ENCODE assay signal across 15 cellular contexts in genomic region chr5:73232266-73233041, GRCh38. TPM values are rescaled to one million over a fixed set of nuclear protein-coding genes. Genes with fewer than 3 reads are reported as not detected.
DNase-seq lines count a peak whose midpoint lies in the region; ATAC-seq lines count a peak whose summit lies in the region.
"Had no signal": no experiment of that assay in that cellular context is flagged by ENCODE, and none has a peak within 500 bp of the region (broad histone marks: within the 10 kb centered on the region; RNA-seq: fewer than 3 reads in every experiment).

No MANE protein-coding gene starts in this region.

- peak; percentile 29 for ATAC-seq in stimulated activated effector memory CD8-positive, alpha-beta T cell treated with anti-CD3 and anti-CD28 coated beads, Interleukin-12 subunit alpha, Interleukin-12 subunit beta, amount 100 ng/mL, for 72 hours
- no peak for ATAC-seq in HG03469 (IDR thresholded peaks at IDR 0.05; ENCODE audit: unreplicated experiment)
- no peak for ATAC-seq in HG03460 (IDR thresholded peaks at IDR 0.05; ENCODE audit: unreplicated experiment)

- H3K9me3 Mint-ChIP-seq in activated CD4-positive, alpha-beta memory T cell treated with anti-CD3 and anti-CD28 coated beads for 36 hours = no peaks in the 10 kb centered on the region
- H3K9me3 Mint-ChIP-seq in activated CD4-positive, alpha-beta memory T cell treated with anti-CD3 and anti-CD28 coated beads, Interleukin-2, amount 10 ng/mL, durations not matched to agents 7 days and 5 days = no peaks in the 10 kb centered on the region
- H3K9me3 Mint-ChIP-seq in stimulated activated effector memory CD8-positive, alpha-beta T cell treated with anti-CD3 and anti-CD28 coated beads, Interleukin-12 subunit alpha, Interleukin-12 subunit beta, amount 100 ng/mL, for 72 hours = no peaks in the 10 kb centered on the region

- no peaks in the 10 kb centered on the region for H3K36me3 ChIP-seq in iPS-18a (ENCODE audit: control insufficient read depth, low read depth, low read length)

- POLR2A ChIA-PET in activated CD4-positive, alpha-beta memory T cell treated with anti-CD3 and anti-CD28 coated beads for 36 hours (lab: Charles Lee) = no interaction called here
- POLR2A ChIA-PET in activated CD4-positive, alpha-beta memory T cell treated with anti-CD3 and anti-CD28 coated beads, Interleukin-2, amount 10 ng/mL, durations not matched to agents 7 days and 5 days (lab: Charles Lee) = no interaction called here

- peaks cover 23% of the 10 kb centered on the region for H3K4me1 Mint-ChIP-seq in activated CD4-positive, alpha-beta memory T cell treated with anti-CD3 and anti-CD28 coated beads for 36 hours (ENCODE audit: low read depth)
- peaks cover 17% of the 10 kb centered on the region for H3K4me1 Mint-ChIP-seq in activated CD4-positive, alpha-beta memory T cell treated with anti-CD3 and anti-CD28 coated beads, Interleukin-2, amount 10 ng/mL, durations not matched to agents 7 days and 5 days
- peaks cover 15% of the 10 kb centered on the region for H3K4me1 Mint-ChIP-seq in stimulated activated effector memory CD8-positive, alpha-beta T cell treated with anti-CD3 and anti-CD28 coated beads, Interleukin-12 subunit alpha, Interleukin-12 subunit beta, amount 100 ng/mL, for 72 hours

- no peak overlapping the region for H3K27ac ChIP-seq in iPS-18a (ENCODE audit: low read length)

- H3K4me3 Mint-ChIP-seq in activated CD4-positive, alpha-beta memory T cell treated with anti-CD3 and anti-CD28 coated beads for 36 hours = peak overlapping the region; percentile 8
- no peak overlapping the region for H3K4me3 Mint-ChIP-seq in activated CD4-positive, alpha-beta memory T cell treated with anti-CD3 and anti-CD28 coated beads, Interleukin-2, amount 10 ng/mL, durations not matched to agents 7 days and 5 days
- H3K4me3 Mint-ChIP-seq in stimulated activated effector memory CD8-positive, alpha-beta T cell treated with anti-CD3 and anti-CD28 coated beads, Interleukin-12 subunit alpha, Interleukin-12 subunit beta, amount 100 ng/mL, for 72 hours = peak overlapping the region; percentile 63

- peak overlapping the region; percentile 52 for H3K4me3 ChIP-seq in iPS-18a (ENCODE audit: low read length)

- H3K9me3 ChIP-seq in iPS-18a (ENCODE audit: control insufficient read depth, low read depth, low read length) = no peaks in the 10 kb centered on the region

- H3K27ac Mint-ChIP-seq in activated CD4-positive, alpha-beta memory T cell treated with anti-CD3 and anti-CD28 coated beads for 36 hours = no peak overlapping the region
- no peak overlapping the region for H3K27ac Mint-ChIP-seq in activated CD4-positive, alpha-beta memory T cell treated with anti-CD3 and anti-CD28 coated beads, Interleukin-2, amount 10 ng/mL, durations not matched to agents 7 days and 5 days
- no peak overlapping the region for H3K27ac Mint-ChIP-seq in stimulated activated effector memory CD8-positive, alpha-beta T cell treated with anti-CD3 and anti-CD28 coated beads, Interleukin-12 subunit alpha, Interleukin-12 subunit beta, amount 100 ng/mL, for 72 hours

- peaks cover 66% of the 10 kb centered on the region for H3K27me3 Mint-ChIP-seq in activated CD4-positive, alpha-beta memory T cell treated with anti-CD3 and anti-CD28 coated beads for 36 hours
- peaks cover 84% of the 10 kb centered on the region for H3K27me3 Mint-ChIP-seq in activated CD4-positive, alpha-beta memory T cell treated with anti-CD3 and anti-CD28 coated beads, Interleukin-2, amount 10 ng/mL, durations not matched to agents 7 days and 5 days

- peaks cover 14% of the 10 kb centered on the region for H3K4me1 ChIP-seq in iPS-18a (ENCODE audit: control insufficient read depth, low read depth, low read length)

- DNase-seq in activated CD4-positive, alpha-beta memory T cell treated with anti-CD3 and anti-CD28 coated beads for 36 hours = no peak
- DNase-seq in activated CD4-positive, alpha-beta memory T cell treated with anti-CD3 and anti-CD28 coated beads, Interleukin-2, amount 10 ng/mL, durations not matched to agents 7 days and 5 days = no peak
- DNase-seq in UCSD-AML1 (lab: John Stamatoyannopoulos, UW; ENCODE audit: unreplicated experiment) (peak; percentile 16), AG08396 (ENCODE audit: low spot score) (no peak)
- no peak for DNase-seq in stimulated activated effector memory CD8-positive, alpha-beta T cell treated with anti-CD3 and anti-CD28 coated beads, Interleukin-12 subunit alpha, Interleukin-12 subunit beta, amount 100 ng/mL, for 72 hours (ENCODE audit: low spot score in 2 of 2)
- DNase-seq: 8988T; activated CD4-positive, CD25-positive, alpha-beta regulatory T cell; activated gamma-delta T cell treated with Interleukin-2 at 50 U/mL for 16 hours; SHP77 treated with DMSO at 0.1 percent for 48 hours; stimulated activated CD4-positive, alpha-beta T cell treated with anti-CD3 and anti-CD28 coated beads, Interleukin-1b, Interleukin-23, amount 100 ng/mL, for 48 hours had no signal

- H3K27me3 ChIP-seq in iPS-18a (ENCODE audit: control insufficient read depth, insufficient read depth, low read length) = peaks cover 98% of the 10 kb centered on the region

- intact Hi-C loops in activated CD4-positive, alpha-beta memory T cell treated with anti-CD3 and anti-CD28 coated beads for 36 hours (cut with micrococcal nuclease) = loop anchor here (2.0 kb wide), 1 partner anchor 216 kb away; the partner anchor contains the start of gene FOXD1

- H3K9ac ChIP-seq in iPS-18a (ENCODE audit: low read length) = no peak overlapping the region

- CTCF ChIA-PET in activated CD4-positive, alpha-beta memory T cell treated with anti-CD3 and anti-CD28 coated beads for 36 hours (lab: Charles Lee) = interaction anchor here (1.2 to 1.3 kb wide), 2 partner anchors 16 to 17 kb away, joined by 3 read pairs; no protein-coding TSS in a partner anchor
- CTCF ChIA-PET in activated CD4-positive, alpha-beta memory T cell treated with anti-CD3 and anti-CD28 coated beads, Interleukin-2, amount 10 ng/mL, durations not matched to agents 7 days and 5 days (lab: Charles Lee) = no interaction called here

- no peaks in the 10 kb centered on the region for H3K36me3 Mint-ChIP-seq in activated CD4-positive, alpha-beta memory T cell treated with anti-CD3 and anti-CD28 coated beads for 36 hours
- no peaks in the 10 kb centered on the region for H3K36me3 Mint-ChIP-seq in activated CD4-positive, alpha-beta memory T cell treated with anti-CD3 and anti-CD28 coated beads, Interleukin-2, amount 10 ng/mL, durations not matched to agents 7 days and 5 days (ENCODE audit: low read depth)
- H3K36me3 Mint-ChIP-seq in stimulated activated effector memory CD8-positive, alpha-beta T cell treated with anti-CD3 and anti-CD28 coated beads, Interleukin-12 subunit alpha, Interleukin-12 subunit beta, amount 100 ng/mL, for 72 hours = no peaks in the 10 kb centered on the region

RNA-seq across cellular contexts. Expression of gene TMEM174, which starts 59.5 kb away (rescaled TPM):
- not detected for total RNA-seq in activated CD4-positive, alpha-beta memory T cell treated with anti-CD3 and anti-CD28 coated beads for 36 hours
- total RNA-seq in activated CD4-positive, alpha-beta memory T cell treated with anti-CD3 and anti-CD28 coated beads, Interleukin-2, amount 10 ng/mL, durations not matched to agents 7 days and 5 days = not detected
- total RNA-seq: Daoy, liver had no signal
